ENCODE assay signal across 16 cellular contexts in the genomic region with DNA sequence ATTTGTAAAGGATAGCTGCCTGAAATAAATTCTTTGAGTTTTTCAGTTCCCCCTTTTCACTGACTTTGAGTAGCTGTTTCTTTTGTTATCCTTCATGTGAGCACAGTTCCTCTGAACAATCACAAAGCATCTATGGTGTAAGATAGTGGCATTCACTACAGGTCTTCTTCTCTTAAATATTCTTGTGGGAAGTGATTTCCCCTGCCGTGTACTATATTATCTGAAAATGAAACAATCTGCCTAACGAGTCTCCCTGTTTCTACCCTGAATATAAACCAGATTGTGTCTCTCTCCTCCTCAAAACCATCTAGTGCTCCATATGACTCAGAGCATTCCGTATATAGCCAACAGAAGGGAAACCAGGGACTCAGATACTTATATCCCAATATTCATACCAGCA.
DNase-seq lines count a peak whose midpoint lies in the region; ATAC-seq and TF ChIP-seq lines count a peak whose summit lies in the region.
"Had no signal": no experiment of that assay in that cellular context is flagged by ENCODE, and none has a peak within 500 bp of the region (broad histone marks: within the 10 kb centered on the region; RNA-seq: fewer than 3 reads in every experiment).

No MANE protein-coding gene starts in this region.

- no peak for TF ChIP-seq CTCF in GM13976 (IDR thresholded peaks at IDR 0.05; ENCODE audit: borderline replicate concordance, control extremely low read depth, extremely low read depth, insufficient read depth, missing control alignments)

- DNase-seq in GM13976 (ENCODE audit: low spot score) (peak; percentile 58), DMS153 (lab: John Stamatoyannopoulos, UW) (no peak), caudate nucleus (lab: John Stamatoyannopoulos, UW) (no peak)
- no peak for DNase-seq in NK-92 treated with Interleukin-12 subunit alpha and Interleukin-12 subunit beta, amount 100 ng/mL, for 24 hours (lab: John Stamatoyannopoulos, UW)
- no peak for DNase-seq in activated T-cell treated with anti-CD3 and anti-CD28 coated beads, Interleukin-2, amount 50 U/mL, for 1 hour
- DNase-seq: activated CD4-positive, CD25-positive, alpha-beta regulatory T cell; body of pancreas; DMS53; NCI-H1105 treated with DMSO at 0.1 percent for 48 hours; NCI-H69; small intestine; uterus had no signal

- no peak overlapping the region for H3K27ac ChIP-seq in caudate nucleus (ENCODE audit: low read depth, low read length)
- H3K27ac ChIP-seq: body of pancreas, SJSA1, uterus had no signal

- ATAC-seq in GM19395 (IDR thresholded peaks at IDR 0.05; ENCODE audit: unreplicated experiment) = peak; percentile 65
- peak; percentile 65 for ATAC-seq in HG02759 (IDR thresholded peaks at IDR 0.05; ENCODE audit: unreplicated experiment)
- ATAC-seq in HG03378 (IDR thresholded peaks at IDR 0.05; ENCODE audit: unreplicated experiment) = peak; percentile 57
- ATAC-seq: body of pancreas had no signal

- in situ Hi-C loops in GM13976 (cut with MboI; ENCODE audit: low sequenced_read_pairs, unreplicated experiment) = loop anchor here (25.0 kb wide), 1 partner anchor 651 kb away; no protein-coding TSS in a partner anchor
